Comparison of ENCODE assay signal across 1 cellular context in the genomic region with DNA sequence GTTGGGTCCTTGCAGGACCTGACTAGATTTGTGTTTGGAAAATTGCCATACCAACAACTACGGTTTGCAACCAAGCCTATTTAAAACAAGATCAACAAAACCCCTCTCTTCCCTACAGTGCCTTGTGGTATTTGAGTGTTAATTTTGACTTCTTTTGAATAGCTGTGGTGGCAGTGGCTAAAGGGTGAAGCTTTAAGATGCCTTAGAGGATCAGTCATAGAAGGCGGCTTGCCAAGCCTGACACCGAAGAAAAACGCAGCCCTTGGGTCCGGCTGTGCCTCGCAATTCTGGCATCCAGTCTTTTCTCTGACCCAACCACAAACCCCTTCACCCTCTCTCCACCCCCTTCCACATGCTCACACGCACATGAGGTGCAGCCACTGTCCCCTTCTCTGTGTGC.
TF ChIP-seq lines count a peak whose summit lies in the region.

No MANE protein-coding gene starts in this region.

TF ChIP-seq in IMR-90, 13 proteins besides CTCF, POLR2A, EP300 and RAD21:
- TF ChIP-seq RCOR1 (IDR thresholded peaks at IDR 0.05; ENCODE audit: insufficient replicate concordance, low read length) (no peak), CEBPB (IDR thresholded peaks at IDR 0.05; ENCODE audit: low read depth, low read length) (no peak), FOS (IDR thresholded peaks at IDR 0.05; ENCODE audit: low read depth, low read length) (0 out of 2 replicates have a peak, but pooled peaks have one; percentile 1)
TF ChIP-seq in IMR-90: peak in this region for 1.
